ENCODE assay signal across 14 cellular contexts in the genomic region with DNA sequence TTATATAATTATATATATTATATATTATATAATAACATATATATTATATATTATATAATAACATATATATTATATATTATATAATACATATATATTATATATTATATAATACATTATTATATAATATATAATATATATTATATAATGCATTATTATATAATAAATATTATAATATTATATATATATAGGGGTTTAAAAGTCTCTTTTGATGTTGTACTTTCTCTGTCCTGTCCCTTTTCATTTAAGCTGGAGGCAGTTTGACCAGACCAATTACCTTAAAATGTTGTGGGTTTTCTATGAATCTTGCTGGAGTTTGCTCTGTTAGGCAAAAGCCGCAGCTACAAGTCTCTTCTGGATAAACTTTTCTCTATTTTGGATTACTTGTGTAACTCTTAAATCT. TPM values are rescaled to one million over a fixed set of nuclear protein-coding genes. Genes with fewer than 3 reads are reported as not detected.
DNase-seq lines count a peak whose midpoint lies in the region; ATAC-seq, FAIRE-seq and TF ChIP-seq lines count a peak whose summit lies in the region.
"Had no signal": no experiment of that assay in that cellular context is flagged by ENCODE, and none has a peak within 500 bp of the region (broad histone marks: within the 10 kb centered on the region; RNA-seq: fewer than 3 reads in every experiment).

No MANE protein-coding gene starts in this region.

- peaks cover 16% of the 10 kb centered on the region for H3K36me3 Mint-ChIP-seq in neural crest cell (ENCODE audit: low read depth)

- DNase-seq in KBM-7 (peak; percentile 58), NOMO-1 treated with dmso at 0.1 percent for 144 hours (lab: John Stamatoyannopoulos, UW; ENCODE audit: unreplicated experiment) (peak; percentile 44), neural crest cell (ENCODE audit: low read depth, low spot score) (no peak), NCI-H187 treated with DMSO at 0.1 percent for 48 hours (lab: John Stamatoyannopoulos, UW) (no peak)
- DNase-seq: BE2C; CD4-positive, alpha-beta memory T cell; DMS79; GM23248 had no signal

- no peak overlapping the region for H3K27ac Mint-ChIP-seq in neural crest cell (ENCODE audit: unreplicated experiment)

- H3K4me1 Mint-ChIP-seq in neural crest cell: peaks cover 10% of the 10 kb centered on the region
- H3K4me1 Mint-ChIP-seq: CD4-positive, alpha-beta memory T cell had no signal

- no peaks in the 10 kb centered on the region for H3K27me3 Mint-ChIP-seq in neural crest cell (ENCODE audit: low read depth)
- H3K27me3 Mint-ChIP-seq: CD4-positive, alpha-beta memory T cell had no signal

- peaks cover 2% of the 10 kb centered on the region for H3K9me3 Mint-ChIP-seq in neural crest cell

- no peak for ATAC-seq in HG02642 (IDR thresholded peaks at IDR 0.05; ENCODE audit: poor library complexity, unreplicated experiment)
- ATAC-seq: A549, HCT116 had no signal

- no peak for TF ChIP-seq CTCF in neural crest cell (conservative IDR thresholded peaks at IDR 0.05)

- H3K4me3 Mint-ChIP-seq in neural crest cell: peak overlapping the region; percentile 11
- H3K4me3 Mint-ChIP-seq: CD4-positive, alpha-beta memory T cell had no signal

- in situ Hi-C loops in KBM-7 (cut with MboI; ENCODE audit: low pct_unique_long_range_greater_than_20kb, low sequenced_read_pairs): no loop called here

- FAIRE-seq in G401.6 (lab: Jason Lieb, UNC): peak; percentile 97
- FAIRE-seq: A549, GM12891, H54 had no signal

RNA-seq across cellular contexts. Expression of a gene that starts 22.2 kb away (rescaled TPM):
- total RNA-seq in neural crest cell: 113 and 116 TPM in 2 replicates

Comparison
In these comparisons a context has a peak if more than half of its experiments do, and no peak if none do; other contexts are left out.
1. DNase-seq: peak in KBM-7 (single experiment) and NOMO-1 treated with dmso at 0.1 percent for 144 hours (single experiment); none in neural crest cell (single experiment) and NCI-H187 treated with DMSO at 0.1 percent for 48 hours (single experiment).